Comparison of ENCODE assay signal across 8 cellular contexts in genomic region chr17:79812969-79813825, GRCh38. TPM values are rescaled to one million over a fixed set of nuclear protein-coding genes. Genes with fewer than 3 reads are reported as not detected.
A peak's percentile ranks its signal among the peaks of the same experiment; 100 is the strongest.
DNase-seq lines count a peak whose midpoint lies in the region; ATAC-seq and TF ChIP-seq lines count a peak whose summit lies in the region.

No MANE protein-coding gene starts in this region.

- no peaks in the 10 kb centered on the region for H4K20me1 ChIP-seq in SU-DHL-6 (ENCODE audit: low read depth, low read length)

- no peaks in the 10 kb centered on the region for H3F3A ChIP-seq in SU-DHL-6 (ENCODE audit: insufficient read depth)

- H3K4me2 ChIP-seq in SU-DHL-6 (ENCODE audit: low read depth, low read length, poor library complexity, severe bottlenecking): peak overlapping the region; percentile 52

- in situ Hi-C loops in transverse colon (cut with MboI; ENCODE audit: low pct_ligation_motif_present in 1 of 4, low pct_unique_long_range_greater_than_20kb in 1 of 4, low sequenced_read_pairs in 3 of 4): loop anchor here in 2 of 4 donors (25.0 kb wide), 1 partner anchor 174 kb away; no protein-coding TSS in a partner anchor

- H3K4me1 Mint-ChIP-seq in activated naive CD4-positive, alpha-beta T cell treated with anti-CD3 and anti-CD28 coated beads, Interleukin-2, amount 50 U/mL, for 24 hours: peaks cover 33% of the 10 kb centered on the region

- H3K27ac Mint-ChIP-seq in activated naive CD4-positive, alpha-beta T cell treated with anti-CD3 and anti-CD28 coated beads, Interleukin-2, amount 50 U/mL, for 24 hours: no peak overlapping the region

- peak overlapping the region; percentile 77 for H3K4me3 Mint-ChIP-seq in activated naive CD4-positive, alpha-beta T cell treated with anti-CD3 and anti-CD28 coated beads, Interleukin-2, amount 50 U/mL, for 24 hours

- TF ChIP-seq CTCF in SU-DHL-6 (IDR thresholded peaks at IDR 0.05; ENCODE audit: insufficient read depth, low read length, poor library complexity, severe bottlenecking) (no peak), transverse colon (IDR thresholded peaks at IDR 0.05) (no peak)

- H3K36me3 Mint-ChIP-seq in activated naive CD4-positive, alpha-beta T cell treated with anti-CD3 and anti-CD28 coated beads, Interleukin-2, amount 50 U/mL, for 24 hours: peaks cover 3% of the 10 kb centered on the region

- H2AFZ ChIP-seq in SU-DHL-6 (ENCODE audit: low read depth, low read length, severe bottlenecking): peak overlapping the region; percentile 36

- H3K4me1 ChIP-seq in right cardiac atrium (ENCODE audit: control insufficient read depth, insufficient read depth, low read length) (peaks cover 5% of the 10 kb centered on the region), transverse colon (peaks cover 25 to 58% (median 55%) of the 10 kb centered on the region in 4 donors)

- H3K9me2 ChIP-seq in SU-DHL-6 (replicated peaks; ENCODE audit: insufficient read depth, low read length): no peaks in the 10 kb centered on the region

- intact Hi-C loops in right cardiac atrium (cut with DNase I) (no loop called here), transverse colon (cut with DNase I; ENCODE audit: low total_unique reads) (no loop called here)

- H3K27me3 Mint-ChIP-seq in activated naive CD4-positive, alpha-beta T cell treated with anti-CD3 and anti-CD28 coated beads, Interleukin-2, amount 50 U/mL, for 24 hours: peaks cover 38% of the 10 kb centered on the region

- ATAC-seq in right cardiac atrium: no peak

- H3K4me3 ChIP-seq in SU-DHL-6 (ENCODE audit: insufficient read depth, low read length, poor library complexity, severe bottlenecking) (no peak overlapping the region), right cardiac atrium (ENCODE audit: low read length) (peak overlapping the region; percentile 61), transverse colon (peak overlapping the region in 3 of 4 donors; percentile 15 to 39 (median 35))

- under 1% methylated on average over 99 of the region's 102 CpGs for WGBS in right cardiac atrium
- 0% methylated on average over 31 of the region's 102 CpGs; no CpG with 5 or more reads in 1 of the 2 donors for WGBS in transverse colon (ENCODE audit: low coverage in 1 of 2), 2 donors

- no peaks in the 10 kb centered on the region for H3K9me3 Mint-ChIP-seq in activated naive CD4-positive, alpha-beta T cell treated with anti-CD3 and anti-CD28 coated beads, Interleukin-2, amount 50 U/mL, for 24 hours

- no peak for TF ChIP-seq EP300 in transverse colon (IDR thresholded peaks at IDR 0.05; ENCODE audit: low read depth)

- no peak for DNase-seq in activated naive CD4-positive, alpha-beta T cell (lab: John Stamatoyannopoulos, UW)
- DNase-seq in right cardiac atrium (peak; percentile 38 to 73 (median 71)), transverse colon (peak; percentile 23), NCI-H526 treated with DMSO at 0.1 percent for 48 hours (lab: John Stamatoyannopoulos, UW) (no peak), mesenteric fat pad (ENCODE audit: low spot score) (no peak), SK-N-DZ (ENCODE audit: low spot score) (no peak)

- H3K36me3 ChIP-seq in SU-DHL-6 (ENCODE audit: low read length) (no peaks in the 10 kb centered on the region), transverse colon (no peaks in the 10 kb centered on the region)

- H3K9ac ChIP-seq in SU-DHL-6 (ENCODE audit: low read length): peak overlapping the region; percentile 28; the same call in 1 of the 2 replicates

- H3K9me3 ChIP-seq in SU-DHL-6 (ENCODE audit: insufficient read depth, low read length) (no peaks in the 10 kb centered on the region), right cardiac atrium (ENCODE audit: control insufficient read depth, low read length) (no peaks in the 10 kb centered on the region), transverse colon (no peaks in the 10 kb centered on the region)

- no peak for TF ChIP-seq POLR2A in transverse colon (IDR thresholded peaks at IDR 0.05)

- H3K27ac ChIP-seq in SU-DHL-6 (ENCODE audit: low read depth, low read length) (no peak overlapping the region), right cardiac atrium (ENCODE audit: low read length) (no peak overlapping the region), transverse colon (no peak overlapping the region)

- H3K79me2 ChIP-seq in SU-DHL-6 (ENCODE audit: insufficient read depth, low read length): no peaks in the 10 kb centered on the region

- H3K27me3 ChIP-seq in SU-DHL-6 (ENCODE audit: low read length): no peaks in the 10 kb centered on the region
- H3K27me3 ChIP-seq in right cardiac atrium (ENCODE audit: control insufficient read depth, insufficient read depth): no peaks in the 10 kb centered on the region
- peaks cover 93% of the 10 kb centered on the region for H3K27me3 ChIP-seq in transverse colon

RNA-seq across cellular contexts. Expression of gene CBX8, which starts 16.3 kb away (rescaled TPM):
- total RNA-seq in right cardiac atrium (1 to 10 TPM; 2.4 to 7.3 (median 5.5) TPM), transverse colon (1 to 10 TPM; 1.5 to 4.4 (median 3.1) TPM), mesenteric fat pad (7.5 TPM)
- 3.8 TPM for polyA plus RNA-seq in right cardiac atrium
- 16.5 and 24.6 TPM in 2 replicates for polyA plus RNA-seq in SK-N-DZ (2014; cell fraction: cytosol; rRNA removed)
- 43.5 and 47.0 TPM in 2 replicates for polyA plus RNA-seq in SK-N-DZ (2014; cell fraction: nucleus; rRNA removed)

RNA-seq across cellular contexts. Expression of gene CBX4, which starts 26.0 kb away (rescaled TPM):
- 10 to 100 TPM; 26.9 to 32.6 (median 30.3) TPM for total RNA-seq in right cardiac atrium
- 19.8 TPM for polyA plus RNA-seq in right cardiac atrium
- 10 to 100 TPM in 1 of 4 donors, 1 to 10 TPM in 3; 6.6 to 25.1 (median 8.3) TPM for total RNA-seq in transverse colon
- total RNA-seq in mesenteric fat pad: 16.9 TPM
- 9.9 and 14.1 TPM in 2 replicates for polyA plus RNA-seq in SK-N-DZ (2014; cell fraction: cytosol; rRNA removed)
- 25.6 and 26.8 TPM in 2 replicates for polyA plus RNA-seq in SK-N-DZ (2014; cell fraction: nucleus; rRNA removed)

RNA-seq across cellular contexts. Expression of gene CBX2, which starts 35.2 kb away (rescaled TPM):
- 1 to 10 TPM; 1.5 to 3.5 (median 2.4) TPM for total RNA-seq in right cardiac atrium
- 2.4 TPM for polyA plus RNA-seq in right cardiac atrium
- total RNA-seq in transverse colon: under 1 TPM in 2 of 4 donors, not detected in 2; 0.27 to 0.64 TPM
- total RNA-seq in mesenteric fat pad: 2.9 TPM
- polyA plus RNA-seq in SK-N-DZ (2014; cell fraction: cytosol; rRNA removed): 108 and 109 TPM in 2 replicates
- polyA plus RNA-seq in SK-N-DZ (2014; cell fraction: nucleus; rRNA removed): 144 and 174 TPM in 2 replicates

Comparison
In these comparisons a context has a peak if more than half of its experiments do, and no peak if none do; other contexts are left out.
1. DNase-seq: peak in right cardiac atrium (3 of 3) and transverse colon (single experiment); none in activated naive CD4-positive, alpha-beta T cell (0 of 4), NCI-H526 treated with DMSO at 0.1 percent for 48 hours (single experiment), mesenteric fat pad (single experiment) and SK-N-DZ (single experiment).